In genomic region chr2:96531872-96532505, GRCh38 we compare ENCODE assay signal across 8 cellular contexts. TPM values are rescaled to one million over a fixed set of nuclear protein-coding genes. Genes with fewer than 3 reads are reported as not detected.
DNase-seq lines count a peak whose midpoint lies in the region; ATAC-seq and TF ChIP-seq lines count a peak whose summit lies in the region.

No MANE protein-coding gene starts in this region.

- H3K36me3 Mint-ChIP-seq in progenitor cell of endocrine pancreas (ENCODE audit: insufficient read depth) (no peaks in the 10 kb centered on the region), type B pancreatic cell (no peaks in the 10 kb centered on the region)

- intact Hi-C loops in left cardiac atrium (cut with DNase I) = no loop called here

- TF ChIP-seq CTCF in progenitor cell of endocrine pancreas (IDR thresholded peaks at IDR 0.05; ENCODE audit: unreplicated experiment) = no peak
- no peak for TF ChIP-seq CTCF in type B pancreatic cell (conservative IDR thresholded peaks at IDR 0.05)

- peaks cover 90% of the 10 kb centered on the region for H3K4me1 ChIP-seq in BLaER1

- H3K4me3 ChIP-seq in BLaER1 = peak overlapping the region; percentile 59

- H3K4me3 Mint-ChIP-seq in progenitor cell of endocrine pancreas (ENCODE audit: low read depth) = peak overlapping the region; percentile 71
- peak overlapping the region; percentile 83 for H3K4me3 Mint-ChIP-seq in type B pancreatic cell

- H3K4me1 Mint-ChIP-seq in progenitor cell of endocrine pancreas (ENCODE audit: low read depth) (peaks cover 4% of the 10 kb centered on the region), type B pancreatic cell (ENCODE audit: unreplicated experiment) (peaks cover 13% of the 10 kb centered on the region)

- H3K27ac Mint-ChIP-seq in progenitor cell of endocrine pancreas (peak overlapping the region; percentile 82), type B pancreatic cell (peak overlapping the region; percentile 86)

- H3K9me3 ChIP-seq in BLaER1 = no peaks in the 10 kb centered on the region

- no peaks in the 10 kb centered on the region for H3K36me3 ChIP-seq in BLaER1

- peak overlapping the region; percentile 73 for H3K9ac ChIP-seq in BLaER1

- peak; percentile 95 for DNase-seq in NCI-H1436 treated with DMSO at 0.1 percent for 48 hours (lab: John Stamatoyannopoulos, UW)
- DNase-seq in T-helper 2 cell = peak; percentile 33 to 91 (median 79)
- DNase-seq in amygdala (lab: John Stamatoyannopoulos, UW) = peak in 40 of 56 donors; percentile 19 to 93 (median 60)
- DNase-seq in left cardiac atrium = peak; percentile 98
- DNase-seq in progenitor cell of endocrine pancreas (ENCODE audit: low spot score, unreplicated experiment) = no peak
- DNase-seq in type B pancreatic cell (ENCODE audit: extremely low spot score, unreplicated experiment) = peak; percentile 77

- ATAC-seq in GM21619 (IDR thresholded peaks at IDR 0.05; ENCODE audit: unreplicated experiment) = peak; percentile 24
- ATAC-seq in left cardiac atrium = peak; percentile 45 to 69

- no peaks in the 10 kb centered on the region for H3K27me3 ChIP-seq in BLaER1

- H3K9me3 Mint-ChIP-seq in progenitor cell of endocrine pancreas (ENCODE audit: low read depth) (no peaks in the 10 kb centered on the region), type B pancreatic cell (no peaks in the 10 kb centered on the region)

- peak overlapping the region; percentile 99 for H3K4me2 ChIP-seq in BLaER1

- H3K27me3 Mint-ChIP-seq in progenitor cell of endocrine pancreas (peaks cover 37% of the 10 kb centered on the region), type B pancreatic cell (peaks cover 23% of the 10 kb centered on the region)

- H3K27ac ChIP-seq in BLaER1 = peak overlapping the region; percentile 87

- peaks cover under 1% of the 10 kb centered on the region for H4K20me1 ChIP-seq in BLaER1

RNA-seq across cellular contexts. Expression of gene ARID5A, which starts 4.6 kb away (rescaled TPM):
- total RNA-seq in left cardiac atrium = 10 to 100 TPM; 10.5 to 24.1 TPM
- total RNA-seq in progenitor cell of endocrine pancreas = 7.1 and 7.7 TPM in 2 replicates
- total RNA-seq in type B pancreatic cell (ENCODE audit: low replicate concordance) = 5.1 and 11.9 TPM in 2 replicates

RNA-seq across cellular contexts. Expression of gene NEURL3, which starts 26.8 kb away (rescaled TPM):
- total RNA-seq in left cardiac atrium (under 1 TPM in 1 of 2 donors, not detected in 1; 0.31 TPM), progenitor cell of endocrine pancreas (0.78 and 0.86 TPM in 2 replicates), type B pancreatic cell (ENCODE audit: low replicate concordance) (1.1 and 2.5 TPM in 2 replicates)
